Comparison of ENCODE assay signal across 20 cellular contexts in genomic region chr17:14095630-14096029, GRCh38. TPM values are rescaled to one million over a fixed set of nuclear protein-coding genes. Genes with fewer than 3 reads are reported as not detected.
DNase-seq lines count a peak whose midpoint lies in the region; ATAC-seq and TF ChIP-seq lines count a peak whose summit lies in the region.
"Had no signal": no experiment of that assay in that cellular context is flagged by ENCODE, and none has a peak within 500 bp of the region (broad histone marks: within the 10 kb centered on the region; RNA-seq: fewer than 3 reads in every experiment).

No MANE protein-coding gene starts in this region.

- no peak for ATAC-seq in CD4-positive, CD25-positive, alpha-beta regulatory T cell (ENCODE audit: low read depth in 2 of 2)
- peak; percentile 38 to 78 for ATAC-seq in upper lobe of left lung (ENCODE audit: low FRiP score in 2 of 2)
- ATAC-seq: A549, HCT116, HepG2 had no signal

- H3K27ac Mint-ChIP-seq in activated naive CD8-positive, alpha-beta T cell: peak overlapping the region; percentile 50
- H3K27ac Mint-ChIP-seq in activated naive CD8-positive, alpha-beta T cell treated with anti-CD3 and anti-CD28 coated beads for 36 hours: no peak overlapping the region
- peak overlapping the region in 2 of 3 donors; percentile 44 to 53 for H3K27ac Mint-ChIP-seq in CD4-positive, CD25-positive, alpha-beta regulatory T cell
- H3K27ac Mint-ChIP-seq in neural crest cell (ENCODE audit: unreplicated experiment): peak overlapping the region; percentile 83
- H3K27ac Mint-ChIP-seq: CD4-positive, alpha-beta memory T cell had no signal

- WGBS in upper lobe of left lung, 2 donors: 64 to 73% methylated on average over 3 of the region's 3 CpGs

- TF ChIP-seq POLR2A in upper lobe of left lung (IDR thresholded peaks at IDR 0.05): no peak

- H3K9me3 Mint-ChIP-seq in activated naive CD8-positive, alpha-beta T cell (ENCODE audit: low read depth): no peaks in the 10 kb centered on the region
- no peaks in the 10 kb centered on the region for H3K9me3 Mint-ChIP-seq in activated naive CD8-positive, alpha-beta T cell treated with anti-CD3 and anti-CD28 coated beads for 36 hours
- no peaks in the 10 kb centered on the region for H3K9me3 Mint-ChIP-seq in CD4-positive, CD25-positive, alpha-beta regulatory T cell
- no peaks in the 10 kb centered on the region for H3K9me3 Mint-ChIP-seq in neural crest cell
- H3K9me3 Mint-ChIP-seq: CD4-positive, alpha-beta memory T cell; HFFc6 had no signal

- no peak overlapping the region for H3K27ac ChIP-seq in CD4-positive, CD25-positive, alpha-beta regulatory T cell (ENCODE audit: insufficient read depth, low read length, poor library complexity, severe bottlenecking)
- peak overlapping the region in 1 of 4 donors; percentile 27 for H3K27ac ChIP-seq in upper lobe of left lung
- H3K27ac ChIP-seq: 22Rv1, A549, C4-2B had no signal

- H3K9me3 ChIP-seq in CD4-positive, CD25-positive, alpha-beta regulatory T cell (ENCODE audit: control insufficient read depth in 2 of 2, low read length in 2 of 2): no peaks in the 10 kb centered on the region
- H3K9me3 ChIP-seq in upper lobe of left lung: no peaks in the 10 kb centered on the region
- H3K9me3 ChIP-seq: A549 had no signal

- H3K4me1 ChIP-seq in CD4-positive, CD25-positive, alpha-beta regulatory T cell (ENCODE audit: control insufficient read depth, insufficient read depth, low read length, poor library complexity, severe bottlenecking): peaks cover 23% of the 10 kb centered on the region
- peaks cover 0 to 17% (median 12%) of the 10 kb centered on the region in 4 donors for H3K4me1 ChIP-seq in upper lobe of left lung
- H3K4me1 ChIP-seq: A549 had no signal

- DNase-seq in activated naive CD8-positive, alpha-beta T cell treated with anti-CD3 and anti-CD28 coated beads for 36 hours: no peak
- no peak for DNase-seq in CD4-positive, CD25-positive, alpha-beta regulatory T cell
- DNase-seq in neural crest cell (ENCODE audit: low read depth, low spot score) (no peak), upper lobe of left lung (peak in 1 of 2 donors; percentile 63), inferior parietal cortex (ENCODE audit: extremely low spot score) (no peak), HPDE6-E6E7 (ENCODE audit: extremely low spot score) (no peak)
- DNase-seq: AML-193; CD4-positive, alpha-beta memory T cell; DMS153; DMS79; GDM1; GOT3; H7; HFFc6 had no signal

- peaks cover 5% of the 10 kb centered on the region for H3K36me3 Mint-ChIP-seq in activated naive CD8-positive, alpha-beta T cell
- H3K36me3 Mint-ChIP-seq in activated naive CD8-positive, alpha-beta T cell treated with anti-CD3 and anti-CD28 coated beads for 36 hours: peaks cover 15% of the 10 kb centered on the region
- no peaks in the 10 kb centered on the region for H3K36me3 Mint-ChIP-seq in CD4-positive, CD25-positive, alpha-beta regulatory T cell
- no peaks in the 10 kb centered on the region for H3K36me3 Mint-ChIP-seq in neural crest cell (ENCODE audit: low read depth)

- H3K27me3 ChIP-seq in CD4-positive, CD25-positive, alpha-beta regulatory T cell (ENCODE audit: control insufficient read depth, insufficient read depth, low read length): no peaks in the 10 kb centered on the region
- H3K27me3 ChIP-seq in upper lobe of left lung: no peaks in the 10 kb centered on the region

- no peaks in the 10 kb centered on the region for H3K27me3 Mint-ChIP-seq in activated naive CD8-positive, alpha-beta T cell
- no peaks in the 10 kb centered on the region for H3K27me3 Mint-ChIP-seq in activated naive CD8-positive, alpha-beta T cell treated with anti-CD3 and anti-CD28 coated beads for 36 hours
- H3K27me3 Mint-ChIP-seq in CD4-positive, CD25-positive, alpha-beta regulatory T cell: no peaks in the 10 kb centered on the region
- no peaks in the 10 kb centered on the region for H3K27me3 Mint-ChIP-seq in neural crest cell (ENCODE audit: low read depth)
- H3K27me3 Mint-ChIP-seq: CD4-positive, alpha-beta memory T cell had no signal

- TF ChIP-seq EP300 in upper lobe of left lung (IDR thresholded peaks at IDR 0.05): no peak

- TF ChIP-seq CTCF in neural crest cell (conservative IDR thresholded peaks at IDR 0.05): no peak
- no peak for TF ChIP-seq CTCF in upper lobe of left lung (IDR thresholded peaks at IDR 0.05)

- H3K4me3 ChIP-seq in CD4-positive, CD25-positive, alpha-beta regulatory T cell (ENCODE audit: low read depth, low read length): no peak overlapping the region
- no peak overlapping the region for H3K4me3 ChIP-seq in upper lobe of left lung
- H3K4me3 ChIP-seq: A549 had no signal

- H3K4me3 Mint-ChIP-seq in activated naive CD8-positive, alpha-beta T cell: no peak overlapping the region
- no peak overlapping the region for H3K4me3 Mint-ChIP-seq in activated naive CD8-positive, alpha-beta T cell treated with anti-CD3 and anti-CD28 coated beads for 36 hours
- H3K4me3 Mint-ChIP-seq in CD4-positive, CD25-positive, alpha-beta regulatory T cell: peak overlapping the region in 1 of 4 donors; percentile 18
- H3K4me3 Mint-ChIP-seq in neural crest cell: no peak overlapping the region
- H3K4me3 Mint-ChIP-seq: CD4-positive, alpha-beta memory T cell; HFFc6 had no signal

- H3K36me3 ChIP-seq in CD4-positive, CD25-positive, alpha-beta regulatory T cell (ENCODE audit: control insufficient read depth, insufficient read depth, low read length): no peaks in the 10 kb centered on the region
- H3K36me3 ChIP-seq in upper lobe of left lung: no peaks in the 10 kb centered on the region

- peaks cover 55% of the 10 kb centered on the region for H3K4me1 Mint-ChIP-seq in activated naive CD8-positive, alpha-beta T cell (ENCODE audit: low read depth)
- peaks cover 26% of the 10 kb centered on the region for H3K4me1 Mint-ChIP-seq in activated naive CD8-positive, alpha-beta T cell treated with anti-CD3 and anti-CD28 coated beads for 36 hours
- peaks cover 13 to 54% (median 32%) of the 10 kb centered on the region in 4 donors for H3K4me1 Mint-ChIP-seq in CD4-positive, CD25-positive, alpha-beta regulatory T cell
- H3K4me1 Mint-ChIP-seq in neural crest cell: peaks cover 25% of the 10 kb centered on the region

RNA-seq across cellular contexts. Expression of gene COX10, which starts 26.3 kb away (rescaled TPM):
- 10 to 100 TPM; 29.6 to 29.7 TPM for total RNA-seq in activated naive CD8-positive, alpha-beta T cell treated with anti-CD3 and anti-CD28 coated beads for 36 hours
- 21.6 TPM for total RNA-seq in CD4-positive, CD25-positive, alpha-beta regulatory T cell
- 10 to 100 TPM; 26.2 to 32.5 (median 28.3) TPM for polyA plus RNA-seq in CD4-positive, CD25-positive, alpha-beta regulatory T cell
- total RNA-seq in neural crest cell: 19.3 and 21.6 TPM in 2 replicates
- total RNA-seq in upper lobe of left lung: 10 to 100 TPM in 5 of 6 donors, 1 to 10 TPM in 1; 6.0 to 26.7 (median 16.3) TPM

Comparison
In these comparisons a context has a peak if more than half of its experiments do, and no peak if none do; other contexts are left out.
1. ATAC-seq: peak in upper lobe of left lung (2 of 2); none in CD4-positive, CD25-positive, alpha-beta regulatory T cell (0 of 2).